Comparison of ENCODE assay signal across 1 cellular context in the genomic region with DNA sequence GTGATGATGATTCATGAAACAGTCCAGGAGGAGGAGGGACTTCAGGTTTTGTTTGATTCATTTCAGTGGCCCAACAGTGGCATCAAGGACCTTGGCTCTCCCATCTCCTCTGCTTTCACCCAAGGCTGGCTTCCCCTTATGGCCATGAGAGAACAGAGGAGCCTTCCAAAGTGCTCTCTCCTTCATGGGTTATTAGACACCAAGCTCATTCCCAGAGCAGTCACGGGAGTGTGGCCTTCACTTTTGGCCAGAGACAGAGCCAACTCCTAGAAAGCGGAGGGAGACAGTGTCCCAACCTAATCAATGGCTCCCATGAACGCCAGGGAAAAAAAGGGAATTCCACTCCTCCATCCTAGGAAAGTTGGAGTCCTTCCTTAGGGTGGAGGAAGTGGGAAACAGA.
A peak's percentile ranks its signal among the peaks of the same experiment; 100 is the strongest.
TF ChIP-seq lines count a peak whose summit lies in the region.

No MANE protein-coding gene starts in this region.

TF ChIP-seq in K562, 482 proteins besides CTCF, POLR2A, EP300 and RAD21:
- no peak for TF ChIP-seq SRSF7 (optimal IDR thresholded peaks at IDR 0.05; ENCODE audit: low read depth, low read length)
- TF ChIP-seq, protein P1, sequence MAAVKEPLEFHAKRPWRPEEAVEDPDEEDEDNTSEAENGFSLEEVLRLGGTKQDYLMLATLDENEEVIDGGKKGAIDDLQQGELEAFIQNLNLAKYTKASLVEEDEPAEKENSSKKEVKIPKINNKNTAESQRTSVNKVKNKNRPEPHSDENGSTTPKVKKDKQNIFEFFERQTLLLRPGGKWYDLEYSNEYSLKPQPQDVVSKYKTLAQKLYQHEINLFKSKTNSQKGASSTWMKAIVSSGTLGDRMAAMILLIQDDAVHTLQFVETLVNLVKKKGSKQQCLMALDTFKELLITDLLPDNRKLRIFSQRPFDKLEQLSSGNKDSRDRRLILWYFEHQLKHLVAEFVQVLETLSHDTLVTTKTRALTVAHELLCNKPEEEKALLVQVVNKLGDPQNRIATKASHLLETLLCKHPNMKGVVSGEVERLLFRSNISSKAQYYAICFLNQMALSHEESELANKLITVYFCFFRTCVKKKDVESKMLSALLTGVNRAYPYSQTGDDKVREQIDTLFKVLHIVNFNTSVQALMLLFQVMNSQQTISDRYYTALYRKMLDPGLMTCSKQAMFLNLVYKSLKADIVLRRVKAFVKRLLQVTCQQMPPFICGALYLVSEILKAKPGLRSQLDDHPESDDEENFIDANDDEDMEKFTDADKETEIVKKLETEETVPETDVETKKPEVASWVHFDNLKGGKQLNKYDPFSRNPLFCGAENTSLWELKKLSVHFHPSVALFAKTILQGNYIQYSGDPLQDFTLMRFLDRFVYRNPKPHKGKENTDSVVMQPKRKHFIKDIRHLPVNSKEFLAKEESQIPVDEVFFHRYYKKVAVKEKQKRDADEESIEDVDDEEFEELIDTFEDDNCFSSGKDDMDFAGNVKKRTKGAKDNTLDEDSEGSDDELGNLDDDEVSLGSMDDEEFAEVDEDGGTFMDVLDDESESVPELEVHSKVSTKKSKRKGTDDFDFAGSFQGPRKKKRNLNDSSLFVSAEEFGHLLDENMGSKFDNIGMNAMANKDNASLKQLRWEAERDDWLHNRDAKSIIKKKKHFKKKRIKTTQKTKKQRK (IDR thresholded peaks at IDR 0.05; ENCODE audit: borderline replicate concordance, low read depth, low read length) = no peak
- TF ChIP-seq POLR2AphosphoS5 (IDR thresholded peaks at IDR 0.05; ENCODE audit: control insufficient read depth, insufficient read depth, low read depth, low read length) = 0 out of 2 replicates have a peak, but pooled peaks have one; percentile 8
